8 cellular contexts compared by ENCODE assay signal in the genomic region with DNA sequence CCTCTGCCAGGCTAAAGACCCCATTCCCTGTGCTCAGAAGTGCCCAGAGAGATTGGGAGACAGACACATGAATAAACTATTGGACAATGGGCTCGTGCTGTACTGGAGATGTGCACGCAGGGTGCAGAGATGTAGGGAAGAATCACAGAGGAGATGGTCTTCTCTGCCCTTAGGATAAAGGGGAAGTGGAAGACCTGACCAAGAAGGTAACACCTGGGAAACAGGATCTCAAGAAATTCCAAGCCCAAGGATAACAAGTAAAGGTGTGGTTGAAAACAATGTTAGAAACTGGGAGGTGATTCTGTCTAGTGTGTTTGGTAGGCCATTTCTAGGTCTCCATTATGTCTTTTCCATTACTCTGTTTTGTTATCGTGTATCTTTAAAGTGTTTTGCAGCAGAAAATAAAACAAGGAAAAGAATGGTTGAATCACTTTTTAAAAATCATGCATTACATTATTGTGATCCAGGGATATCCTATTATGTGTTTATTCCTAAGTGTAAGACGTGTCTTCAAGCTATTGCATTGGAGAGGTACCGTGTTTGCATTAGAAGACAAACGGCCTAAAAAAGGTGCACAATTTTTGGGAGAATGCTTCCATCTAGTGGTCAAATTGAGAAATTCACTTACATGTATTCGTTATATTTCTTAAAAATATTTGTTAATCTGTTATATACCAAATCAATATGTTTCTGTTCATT. TPM values are rescaled to one million over a fixed set of nuclear protein-coding genes. Genes with fewer than 3 reads are reported as not detected.
DNase-seq lines count a peak whose midpoint lies in the region; ATAC-seq and TF ChIP-seq lines count a peak whose summit lies in the region.

No MANE protein-coding gene starts in this region.

- DNase-seq in AG20443 (ENCODE audit: low spot score) (peak; percentile 29), NCI-H446 (lab: John Stamatoyannopoulos, UW) (peak; percentile 46 to 73), brain microvascular endothelial cell (no peak), right lobe of liver (no peak)
- DNase-seq in stimulated activated naive CD4-positive, alpha-beta T cell treated with Interleukin-2 at 50 U/mL for 16 hours (lab: John Stamatoyannopoulos, UW), result no peak

- WGBS in right lobe of liver (ENCODE audit: insufficient coverage, low coverage, low lambda C conversion rate, missing lambda C conversion rate), result 26% methylated on average over 7 of the region's 7 CpGs

- TF ChIP-seq CTCF in brain microvascular endothelial cell (IDR thresholded peaks at IDR 0.05; ENCODE audit: low read depth, low read length, missing control alignments), result peak; percentile 30
- peak; percentile 67 to 76 (median 74) for TF ChIP-seq CTCF in right lobe of liver (IDR thresholded peaks at IDR 0.05)

- intact Hi-C loops in right lobe of liver (cut with DNase I), result no loop called here

- H3K36me3 ChIP-seq in brain microvascular endothelial cell (replicated peaks) (no peaks in the 10 kb centered on the region), right lobe of liver (no peaks in the 10 kb centered on the region)

- ATAC-seq in GM18508 (IDR thresholded peaks at IDR 0.05; ENCODE audit: insufficient read depth, unreplicated experiment) (peak; percentile 60), HG03196 (IDR thresholded peaks at IDR 0.05; ENCODE audit: unreplicated experiment) (peak; percentile 58), right lobe of liver (peak; percentile 64 to 81 (median 78)), HG02970 (IDR thresholded peaks at IDR 0.05; ENCODE audit: low FRiP score, unreplicated experiment) (no peak)

- H3K9me3 ChIP-seq in right lobe of liver, result no peaks in the 10 kb centered on the region

- H3K27me3 ChIP-seq in brain microvascular endothelial cell (replicated peaks), result no peaks in the 10 kb centered on the region
- H3K27me3 ChIP-seq in right lobe of liver, result no peaks in the 10 kb centered on the region

- no peak for TF ChIP-seq POLR2A in right lobe of liver (IDR thresholded peaks at IDR 0.05)

- H3K27ac ChIP-seq in brain microvascular endothelial cell (no peak overlapping the region), right lobe of liver (no peak overlapping the region)

- in situ Hi-C loops in brain microvascular endothelial cell (cut with HindIII; ENCODE audit: low pct_ligation_motif_present, low sequenced_read_pairs), result loop anchor here (25.0 kb wide), 1 partner anchor 864 kb away; no protein-coding TSS in a partner anchor

- H3K4me3 ChIP-seq in brain microvascular endothelial cell (ENCODE audit: low read depth, low read length) (no peak overlapping the region), right lobe of liver (no peak overlapping the region)

- H3K4me1 ChIP-seq in right lobe of liver, result no peaks in the 10 kb centered on the region

RNA-seq across cellular contexts. Expression of a gene that starts 40.8 kb away (rescaled TPM):
- 10 to 100 TPM; 33.0 to 43.5 (median 39.3) TPM for total RNA-seq in right lobe of liver

Comparison
In these comparisons a context has a peak if more than half of its experiments do, and no peak if none do; other contexts are left out.
1. DNase-seq: peak in AG20443 (single experiment) and NCI-H446 (2 of 2); none in brain microvascular endothelial cell (single experiment), right lobe of liver (0 of 3) and stimulated activated naive CD4-positive, alpha-beta T cell treated with Interleukin-2 at 50 U/mL for 16 hours (single experiment).